20 cellular contexts compared by ENCODE assay signal in genomic region chr11:33697997-33698396, GRCh38. TPM values are rescaled to one million over a fixed set of nuclear protein-coding genes. Genes with fewer than 3 reads are reported as not detected.
"Had no signal": no experiment of that assay in that cellular context is flagged by ENCODE, and none has a peak within 500 bp of the region (broad histone marks: within the 10 kb centered on the region; RNA-seq: fewer than 3 reads in every experiment).

No MANE protein-coding gene starts in this region.

- DNase-seq: activated CD4-positive, alpha-beta T cell treated with anti-CD3 and anti-CD28 coated beads, Interleukin-2, amount 50 U/mL, for 1 hour; activated naive CD4-positive, alpha-beta T cell treated with anti-CD3 and anti-CD28 coated beads for 36 hours; activated naive CD8-positive, alpha-beta T cell treated with anti-CD3 and anti-CD28 coated beads, Interleukin-2, amount 50 U/mL, for 24 hours; aorta; hypothalamus; left ventricle myocardium inferior; mesenchymal stem cell; naive thymus-derived CD8-positive, alpha-beta T cell; nucleus accumbens; SW 1271 had no signal

- H3K27ac ChIP-seq: cardiac muscle cell, left ventricle myocardium inferior, vagina had no signal

- H3K9me3 ChIP-seq: left ventricle myocardium inferior, tibial nerve, vagina had no signal

- ATAC-seq: activated CD4-positive, CD25-positive, alpha-beta regulatory T cell treated with anti-CD3 and anti-CD28 coated beads, Interleukin-2, amount 50 U/mL, for 24 hours; activated naive CD8-positive, alpha-beta T cell treated with anti-CD3 and anti-CD28 coated beads, Interleukin-2, amount 50 U/mL, for 24 hours; activated T-helper 17 cell treated with anti-CD3 and anti-CD28 coated beads, Interleukin-2, amount 50 U/mL, for 72 hours; esophagus mucosa; naive thymus-derived CD8-positive, alpha-beta T cell; stimulated activated memory B cell treated with anti-CD40 and anti-IgM and Interleukin-4, amounts not matched to agents 10 μg/mL and 1 μg/mL and 100 μg/mL, for 72 hours had no signal

- H3K4me3 ChIP-seq: cardiac muscle cell, left ventricle myocardium inferior, tibial nerve, vagina had no signal

- H3K27me3 ChIP-seq: cardiac muscle cell, tibial nerve, vagina had no signal

- H3K36me3 ChIP-seq: cardiac muscle cell, left ventricle myocardium inferior, tibial nerve, vagina had no signal

RNA-seq across cellular contexts. Expression of gene C11orf91, which starts 2.6 kb away (rescaled TPM):
- total RNA-seq: activated naive CD4-positive, alpha-beta T cell treated with anti-CD3 and anti-CD28 coated beads for 36 hours; activated T-helper 17 cell treated with anti-CD3 and anti-CD28 coated beads, Interleukin-2, amount 50 U/mL, for 72 hours; cardiac muscle cell; dermis microvascular lymphatic vessel endothelial cell; kidney epithelial cell; left ventricle myocardium inferior; renal cortical epithelial cell; tibial nerve; vagina had no signal
- polyA plus RNA-seq: aorta; naive thymus-derived CD8-positive, alpha-beta T cell had no signal
